7 cellular contexts compared by ENCODE assay signal in genomic region chr3:180322829-180323228, GRCh38.
"Had no signal": no experiment of that assay in that cellular context is flagged by ENCODE, and none has a peak within 500 bp of the region (broad histone marks: within the 10 kb centered on the region; RNA-seq: fewer than 3 reads in every experiment).

No MANE protein-coding gene starts in this region.

- H3K9me3 Mint-ChIP-seq: HFFc6 had no signal

- ATAC-seq: HCT116 had no signal

- DNase-seq: GM23248, GOT3, H7, HFFc6, IMR-90 had no signal

- H2AFZ ChIP-seq: GM23248 had no signal

- H3K9me3 ChIP-seq: HAP-1 had no signal

- H3K27ac Mint-ChIP-seq: HFFc6 had no signal

- H3K4me1 ChIP-seq: HAP-1 had no signal

- H3K27ac ChIP-seq: GM23248 had no signal

- H3K9ac ChIP-seq: GM23248 had no signal

- H3K36me3 ChIP-seq: HAP-1 had no signal

- H3K4me3 Mint-ChIP-seq: HFFc6 had no signal

- H3K4me3 ChIP-seq: GM23248, HAP-1 had no signal
